Comparison of ENCODE assay signal across 17 cellular contexts in genomic region chr16:89431616-89432015, GRCh38. TPM values are rescaled to one million over a fixed set of nuclear protein-coding genes. Genes with fewer than 3 reads are reported as not detected.
DNase-seq lines count a peak whose midpoint lies in the region; ATAC-seq, FAIRE-seq and TF ChIP-seq lines count a peak whose summit lies in the region.
"Had no signal": no experiment of that assay in that cellular context is flagged by ENCODE, and none has a peak within 500 bp of the region (broad histone marks: within the 10 kb centered on the region; RNA-seq: fewer than 3 reads in every experiment).

No MANE protein-coding gene starts in this region.

- 43% methylated on average over 3 of the region's 3 CpGs for WGBS in A549 (ENCODE audit: missing lambda C conversion rate)
- 73% methylated on average over 3 of the region's 3 CpGs for WGBS in mesenchymal stem cell

- H3K4ac ChIP-seq in mesenchymal stem cell (ENCODE audit: low read depth in 1 of 2, low read length in 2 of 2): peak overlapping the region in 1 of 2 experiments; percentile 29

- H3K27me3 Mint-ChIP-seq in astrocyte (ENCODE audit: low read depth, unreplicated experiment): no peaks in the 10 kb centered on the region
- H3K27me3 Mint-ChIP-seq: activated CD8-positive, alpha-beta memory T cell treated with anti-CD3 and anti-CD28 coated beads, Interleukin-2, amount 10 ng/mL, durations not matched to agents 7 days and 5 days had no signal

- TF ChIP-seq EP300 in A549 (IDR thresholded peaks at IDR 0.05): no peak

- CTCF ChIA-PET in A549 (lab: Yijun Ruan, JAX): interaction anchor here (1.1 to 2.0 kb wide), 3 partner anchors 9 to 619 kb away, joined by 3 to 5 read pairs (median 3); no protein-coding TSS in a partner anchor

- H3K9ac ChIP-seq in astrocyte (ENCODE audit: low read length) (peak overlapping the region; percentile 44), mesenchymal stem cell (ENCODE audit: low read length) (peak overlapping the region; percentile 66)
- H3K9ac ChIP-seq: neural progenitor cell had no signal

- DNase-seq in A549 (ENCODE audit: low read depth in 1 of 2, low spot score in 1 of 2) (no peak), astrocyte (ENCODE audit: low read depth) (no peak), mesenchymal stem cell (no peak), NCI-H526 treated with DMSO at 0.1 percent for 48 hours (lab: John Stamatoyannopoulos, UW) (no peak), NCI-H748 treated with DMSO at 0.1 percent for 48 hours (lab: John Stamatoyannopoulos, UW) (no peak)
- DNase-seq in stimulated activated naive CD4-positive, alpha-beta T cell (lab: John Stamatoyannopoulos, UW): no peak
- DNase-seq: activated CD8-positive, alpha-beta memory T cell treated with anti-CD3 and anti-CD28 coated beads, Interleukin-2, amount 10 ng/mL, durations not matched to agents 7 days and 5 days; activated gamma-delta T cell; NCI-H2081; NCI-H82; T-helper 2 cell had no signal

- peaks cover 3% of the 10 kb centered on the region for H3K79me1 ChIP-seq in mesenchymal stem cell (replicated peaks; ENCODE audit: low read length, poor library complexity, severe bottlenecking)

- FAIRE-seq in A549 (lab: Jason Lieb, UNC): no peak
- FAIRE-seq in astrocyte (lab: Jason Lieb, UNC): no peak
- FAIRE-seq: endothelial cell of umbilical vein, GM19239, islet of Langerhans had no signal

- no peak overlapping the region for H2BK12ac ChIP-seq in mesenchymal stem cell (ENCODE audit: low read length in 2 of 2)

- peak overlapping the region; percentile 16 to 68 for H3K18ac ChIP-seq in mesenchymal stem cell (ENCODE audit: low read depth in 1 of 2, low read length in 2 of 2)

- peaks cover 22% of the 10 kb centered on the region for H3K4me1 Mint-ChIP-seq in astrocyte (ENCODE audit: low read depth, unreplicated experiment)

- POLR2A ChIA-PET in A549 (lab: Yijun Ruan, JAX): no interaction called here

- no peak overlapping the region for H2BK5ac ChIP-seq in mesenchymal stem cell (ENCODE audit: low read depth, low read length, poor library complexity, severe bottlenecking)

- H3K27ac ChIP-seq in A549 (peak overlapping the region in 1 of 2 experiments; percentile 8; a peak in 1 of 6 replicates), C4-2B (peak overlapping the region; percentile 70), astrocyte (ENCODE audit: low read depth, low read length) (peak overlapping the region; percentile 60), mesenchymal stem cell (ENCODE audit: low read length, poor library complexity, severe bottlenecking) (no peak overlapping the region)
- H3K27ac ChIP-seq: neural progenitor cell had no signal

- H3K4me3 ChIP-seq in A549: no peak overlapping the region
- no peak overlapping the region for H3K4me3 ChIP-seq in astrocyte (ENCODE audit: insufficient read depth, low read depth, low read length)
- peak overlapping the region in 1 of 2 experiments; percentile 61 for H3K4me3 ChIP-seq in mesenchymal stem cell (ENCODE audit: insufficient read depth in 1 of 2, low read depth in 1 of 2, low read length in 2 of 2)
- H3K4me3 ChIP-seq: neural progenitor cell had no signal

- H2AFZ ChIP-seq in astrocyte (ENCODE audit: low read depth, low read length): no peak overlapping the region
- no peak overlapping the region for H2AFZ ChIP-seq in mesenchymal stem cell (ENCODE audit: low read depth, low read length)
- H2AFZ ChIP-seq: neural progenitor cell had no signal

- H2BK120ac ChIP-seq in mesenchymal stem cell (ENCODE audit: low read depth, low read length): no peak overlapping the region

- peak overlapping the region; percentile 4 for H2BK15ac ChIP-seq in mesenchymal stem cell (ENCODE audit: low read depth, poor library complexity, severe bottlenecking)

- H3K27ac Mint-ChIP-seq in astrocyte (ENCODE audit: unreplicated experiment): no peak overlapping the region
- H3K27ac Mint-ChIP-seq: activated CD8-positive, alpha-beta memory T cell treated with anti-CD3 and anti-CD28 coated beads, Interleukin-2, amount 10 ng/mL, durations not matched to agents 7 days and 5 days; neural progenitor cell had no signal

- TF ChIP-seq CTCF in A549 (IDR thresholded peaks at IDR 0.05) (no peak), C4-2B (conservative IDR thresholded peaks at IDR 0.05) (no peak), astrocyte (IDR thresholded peaks at IDR 0.05; ENCODE audit: insufficient read depth, low read depth, low read length) (no peak)

- TF ChIP-seq RAD21 in A549 (conservative IDR thresholded peaks at IDR 0.05 in 1 of 2, IDR thresholded peaks at IDR 0.05 in 1 of 2): no peak

- H4K8ac ChIP-seq in mesenchymal stem cell (ENCODE audit: low read length): no peak overlapping the region

- peak overlapping the region; percentile 68 for H3K4me2 ChIP-seq in A549
- peak overlapping the region; percentile 62 for H3K4me2 ChIP-seq in astrocyte (ENCODE audit: low read length)
- no peak overlapping the region for H3K4me2 ChIP-seq in mesenchymal stem cell (ENCODE audit: low read length, poor library complexity, severe bottlenecking)
- H3K4me2 ChIP-seq: neural progenitor cell had no signal

- no peak for TF ChIP-seq POLR2A in A549 (IDR thresholded peaks at IDR 0.05; ENCODE audit: low read length)

- H3K79me2 ChIP-seq in astrocyte (ENCODE audit: insufficient read depth, low read length): peaks cover 86% of the 10 kb centered on the region

- H3K27me3 ChIP-seq in astrocyte (ENCODE audit: insufficient read depth, low read length) (no peaks in the 10 kb centered on the region), mesenchymal stem cell (ENCODE audit: control insufficient read depth in 1 of 2, insufficient read depth in 1 of 2, low read length in 2 of 2) (no peaks in the 10 kb centered on the region)
- H3K27me3 ChIP-seq: neural progenitor cell had no signal

- no peak overlapping the region for H3K4me3 Mint-ChIP-seq in astrocyte (ENCODE audit: unreplicated experiment)
- H3K4me3 Mint-ChIP-seq: activated CD8-positive, alpha-beta memory T cell treated with anti-CD3 and anti-CD28 coated beads, Interleukin-2, amount 10 ng/mL, durations not matched to agents 7 days and 5 days; neural progenitor cell had no signal

- ATAC-seq in A549: peak; percentile 45 to 55; a peak in 3 of 6 replicates
- no peak for ATAC-seq in GM21528 (IDR thresholded peaks at IDR 0.05; ENCODE audit: low FRiP score, unreplicated experiment)
- ATAC-seq: activated CD8-positive, alpha-beta memory T cell treated with anti-CD3 and anti-CD28 coated beads, Interleukin-2, amount 10 ng/mL, durations not matched to agents 7 days and 5 days had no signal

- H4K20me1 ChIP-seq in astrocyte (ENCODE audit: insufficient read depth, low read length): peaks cover 85% of the 10 kb centered on the region

- peaks cover 4% of the 10 kb centered on the region for H3K36me3 ChIP-seq in astrocyte (ENCODE audit: insufficient read depth, low read length)
- peaks cover 5 to 11% of the 10 kb centered on the region in 2 experiments for H3K36me3 ChIP-seq in mesenchymal stem cell (ENCODE audit: control insufficient read depth in 1 of 2, insufficient read depth in 2 of 2, low read depth in 1 of 2, low read length in 2 of 2)
- H3K36me3 ChIP-seq: neural progenitor cell had no signal

- H3K14ac ChIP-seq in mesenchymal stem cell (ENCODE audit: low read length in 2 of 2): peak overlapping the region in 1 of 2 experiments; percentile 83

- no peak overlapping the region for H4K91ac ChIP-seq in mesenchymal stem cell (ENCODE audit: low read length)

- H2AK5ac ChIP-seq in mesenchymal stem cell (ENCODE audit: low read length, severe bottlenecking): no peak overlapping the region

- no peak overlapping the region for H3K23ac ChIP-seq in mesenchymal stem cell (ENCODE audit: low read length in 2 of 2)

- H3K4me1 ChIP-seq in A549 (peaks cover 40% of the 10 kb centered on the region), astrocyte (ENCODE audit: insufficient read depth, low read length) (peaks cover 24% of the 10 kb centered on the region), mesenchymal stem cell (ENCODE audit: control insufficient read depth, insufficient read depth, low read depth, low read length) (peaks cover 14% of the 10 kb centered on the region)

- no peaks in the 10 kb centered on the region for H3K9me3 Mint-ChIP-seq in astrocyte (ENCODE audit: unreplicated experiment)

- peaks cover 9% of the 10 kb centered on the region for H3K36me3 Mint-ChIP-seq in astrocyte (ENCODE audit: low read depth, unreplicated experiment)

- H3K9me3 ChIP-seq in A549 (no peaks in the 10 kb centered on the region), astrocyte (ENCODE audit: insufficient read depth, low read depth, low read length) (no peaks in the 10 kb centered on the region), mesenchymal stem cell (ENCODE audit: control insufficient read depth, low read length) (no peaks in the 10 kb centered on the region)

TF ChIP-seq in A549, 52 proteins besides CTCF, POLR2A, EP300 and RAD21 (continues in another document):
- TF ChIP-seq HDAC2 (IDR thresholded peaks at IDR 0.05) (no peak), HEYL (CRISPR knock-in tag; IDR thresholded peaks at IDR 0.05) (no peak), MAX (IDR thresholded peaks at IDR 0.05) (no peak), SREBF2 (IDR thresholded peaks at IDR 0.05) (no peak), SMC3 (IDR thresholded peaks at IDR 0.05) (no peak), RARB (CRISPR knock-in tag; IDR thresholded peaks at IDR 0.05) (no peak), BHLHE40 (IDR thresholded peaks at IDR 0.05; ENCODE audit: low read depth, low read length) (no peak), NPAS2 (CRISPR knock-in tag; IDR thresholded peaks at IDR 0.05; ENCODE audit: borderline replicate concordance) (no peak), HOXA7 (CRISPR knock-in tag; IDR thresholded peaks at IDR 0.05) (no peak), MAFK (IDR thresholded peaks at IDR 0.05; ENCODE audit: partially characterized antibody) (no peak), TP53 (CRISPR knock-in tag; IDR thresholded peaks at IDR 0.05) (no peak), JUNB (IDR thresholded peaks at IDR 0.05) (no peak), E2F6 (IDR thresholded peaks at IDR 0.05; ENCODE audit: borderline replicate concordance, low read depth) (no peak)

RNA-seq across cellular contexts. Expression of gene ANKRD11, which starts 58.7 kb away (rescaled TPM):
- polyA plus RNA-seq in A549 (2011; rRNA removed) (54.9 and 57.4 TPM in 2 replicates), A549 (2017; fragmentation: RNase III; extraction: RNeasy Plus Mini Kit Qiagen cat#74134 plus additional on column Dnase treatment) (50.4 to 56.7 TPM (median 53.6 TPM) in 3 replicates)
- 56.7 and 61.7 TPM in 2 replicates for polyA plus RNA-seq in A549 (2012; cell fraction: cytosol; rRNA removed)
- polyA plus RNA-seq in A549 (2012; cell fraction: nucleus; rRNA removed): 130 and 154 TPM in 2 replicates
- 43.6 and 69.7 TPM in 2 replicates for polyA minus RNA-seq in A549 (2011; rRNA and poly(A)+ RNA removed)
- 213 TPM in 2 replicates for total RNA-seq in astrocyte
- 92.7 TPM for polyA plus RNA-seq in mesenchymal stem cell (2013, experiment 1 of 2)
- 93.6 TPM for polyA plus RNA-seq in mesenchymal stem cell (2013, experiment 2 of 2)
